In genomic region chr11:61935861-61936260, GRCh38 we compare ENCODE assay signal across 34 cellular contexts. TPM values are rescaled to one million over a fixed set of nuclear protein-coding genes. Genes with fewer than 3 reads are reported as not detected.
"Had no signal": no experiment of that assay in that cellular context is flagged by ENCODE, and none has a peak within 500 bp of the region (broad histone marks: within the 10 kb centered on the region; RNA-seq: fewer than 3 reads in every experiment).

No MANE protein-coding gene starts in this region.

- H3K27me3 ChIP-seq: adrenal gland, ascending aorta, body of pancreas, breast epithelium, cardiac muscle cell had no signal

- ATAC-seq: activated naive CD4-positive, alpha-beta T cell treated with anti-CD3 and anti-CD28 coated beads, Interleukin-2, amount 50 U/mL, for 72 hours; activated naive CD8-positive, alpha-beta T cell treated with anti-CD3 and anti-CD28 coated beads, Interleukin-2, amount 50 U/mL, for 24 hours; activated T-cell treated with anti-CD3 and anti-CD28 coated beads, Interleukin-2, amount 50 U/mL, for 4 hours; activated T-cell treated with anti-CD3 and anti-CD28 coated beads, Interleukin-2, amount 50 U/mL, for 72 hours; activated T-helper 17 cell treated with anti-CD3 and anti-CD28 coated beads, Interleukin-2, amount 50 U/mL, for 72 hours; body of pancreas had no signal

- H3K27ac ChIP-seq: adrenal gland, ascending aorta, body of pancreas, breast epithelium, cardiac muscle cell had no signal

- H3K36me3 ChIP-seq: adrenal gland, ascending aorta, breast epithelium, cardiac muscle cell had no signal

- FAIRE-seq: astrocyte, bronchial epithelial cell, colon had no signal

- H3K4me1 ChIP-seq: adrenal gland, ascending aorta, body of pancreas, breast epithelium had no signal

- H3K9me3 ChIP-seq: adrenal gland, body of pancreas had no signal

- DNase-seq: activated effector memory CD4-positive, alpha-beta T cell treated with anti-CD3 and anti-CD28 coated beads, Interleukin-2, amount 50 U/mL, for 16 hours; activated effector memory CD4-positive, alpha-beta T cell treated with Interleukin-2 at 50 U/mL for 16 hours; activated gamma-delta T cell; activated gamma-delta T cell treated with Interleukin-2 at 50 U/mL for 16 hours; activated naive CD4-positive, alpha-beta T cell; activated naive CD4-positive, alpha-beta T cell treated with anti-CD3 and anti-CD28 coated beads for 36 hours; activated naive CD4-positive, alpha-beta T cell treated with anti-CD3 and anti-CD28 coated beads, Interleukin-2, amount 10 ng/mL, durations not matched to agents 7 days and 5 days; activated naive CD4-positive, alpha-beta T cell treated with anti-CD3 and anti-CD28 coated beads, Interleukin-2, amount 50 U/mL, for 16 hours; activated naive CD4-positive, alpha-beta T cell treated with Interleukin-2 at 50 U/mL for 16 hours; activated naive CD8-positive, alpha-beta T cell treated with anti-CD3 and anti-CD28 coated beads for 36 hours; activated naive CD8-positive, alpha-beta T cell treated with anti-CD3 and anti-CD28 coated beads, Interleukin-2, amount 10 ng/mL, durations not matched to agents 7 days and 5 days; activated naive CD8-positive, alpha-beta T cell treated with anti-CD3 and anti-CD28 coated beads, Interleukin-2, amount 50 U/mL, for 24 hours; activated T-cell treated with anti-CD3 and anti-CD28 coated beads, Interleukin-2, amount 50 U/mL, for 24 hours; activated T-cell treated with anti-CD3 and anti-CD28 coated beads, Interleukin-2, amount 50 U/mL, for 4 hours; activated T-cell treated with anti-CD3 and anti-CD28 coated beads, Interleukin-2, amount 50 U/mL, for 48 hours; activated T-cell treated with anti-CD3 and anti-CD28 coated beads, Interleukin-2, amount 50 U/mL, for 72 hours; amniotic stem cell; amygdala; anterior cingulate cortex; body of pancreas; caudate nucleus; central memory CD4-positive, alpha-beta T cell; cerebellar nuclear complex had no signal

- H3K4me3 ChIP-seq: adrenal gland, ascending aorta, body of pancreas, breast epithelium, cardiac muscle cell had no signal

RNA-seq across cellular contexts. Expression of gene BEST1, which starts 14.3 kb away (rescaled TPM):
- total RNA-seq: activated T-cell treated with anti-CD3 and anti-CD28 coated beads, Interleukin-2, amount 50 U/mL, for 4 hours; activated T-helper 1 cell treated with anti-CD3 and anti-CD28 coated beads, Interleukin-12 subunit alpha, Interleukin-12 subunit beta, Interleukin-2, Interleukin-4 antibody, amounts not matched to agents 30 ng/mL and 10 ng/mL and 1 ng/mL, durations not matched to agents 14 hours and 24 hours and 36 hours; activated T-helper 2 cell treated with anti-CD3 and anti-CD28 coated beads, Interferon-gamma antibody, Interleukin-2, Interleukin-4, amounts not matched to agents 10 μg/mL and 5 μg/mL and 100 μg/mL, durations not matched to agents 14 hours and 24 hours and 36 hours had no signal

RNA-seq across cellular contexts. Expression of gene RAB3IL1, which starts 18.5 kb away (rescaled TPM):
- total RNA-seq: activated naive CD8-positive, alpha-beta T cell treated with anti-CD3 and anti-CD28 coated beads for 36 hours; activated T-helper 17 cell treated with anti-CD3 and anti-CD28 coated beads, Interleukin-2, amount 50 U/mL, for 72 hours; activated T-helper 2 cell treated with anti-CD3 and anti-CD28 coated beads, Interferon-gamma antibody, Interleukin-2, Interleukin-4, amounts not matched to agents 10 μg/mL and 5 μg/mL and 100 μg/mL, durations not matched to agents 14 hours and 24 hours and 36 hours had no signal
